8 cellular contexts compared by ENCODE assay signal in genomic region chr12:98646165-98646764, GRCh38. TPM values are rescaled to one million over a fixed set of nuclear protein-coding genes. Genes with fewer than 3 reads are reported as not detected.
DNase-seq lines count a peak whose midpoint lies in the region; ATAC-seq and TF ChIP-seq lines count a peak whose summit lies in the region.

No MANE protein-coding gene starts in this region.

- no peaks in the 10 kb centered on the region for H3K9me3 ChIP-seq in iPS-18a (ENCODE audit: control insufficient read depth, low read depth, low read length)

- intact Hi-C loops in activated CD8-positive, alpha-beta T cell treated with anti-CD3 and anti-CD28 coated beads for 36 hours (cut with micrococcal nuclease), result no loop called here

- no peak for ATAC-seq in activated CD8-positive, alpha-beta T cell treated with anti-CD3 and anti-CD28 coated beads for 36 hours
- no peak for ATAC-seq in stimulated activated memory B cell treated with anti-CD40 and anti-IgM and Interleukin-4, amounts not matched to agents 10 μg/mL and 1 μg/mL and 100 μg/mL, for 72 hours
- ATAC-seq in GM21529 (IDR thresholded peaks at IDR 0.05; ENCODE audit: unreplicated experiment), result no peak

- peaks cover 13% of the 10 kb centered on the region for H3K36me3 Mint-ChIP-seq in activated CD8-positive, alpha-beta T cell treated with anti-CD3 and anti-CD28 coated beads for 36 hours (ENCODE audit: low read depth)
- H3K36me3 Mint-ChIP-seq in stimulated activated memory B cell treated with anti-CD40 and anti-IgM and Interleukin-4, amounts not matched to agents 10 μg/mL and 1 μg/mL and 100 μg/mL, for 72 hours, result peaks cover 14% of the 10 kb centered on the region

- peaks cover 7% of the 10 kb centered on the region for H3K27me3 ChIP-seq in iPS-18a (ENCODE audit: control insufficient read depth, insufficient read depth, low read length)

- peak overlapping the region; percentile 94 for H3K4me3 ChIP-seq in AG09309 (ENCODE audit: control insufficient read depth, low read depth, low read length)
- peak overlapping the region; percentile 80 for H3K4me3 ChIP-seq in iPS-18a (ENCODE audit: low read length)

- POLR2A ChIA-PET in activated CD8-positive, alpha-beta T cell treated with anti-CD3 and anti-CD28 coated beads for 36 hours (lab: Charles Lee), result interaction anchor here (0.6 to 1.1 kb wide), 3 partner anchors 17 to 100 kb away, joined by 3 to 5 read pairs (median 3); partner anchors contain the start of gene SLC25A3

- no peak for DNase-seq in AG09309 (ENCODE audit: low read depth)
- peak; percentile 27 for DNase-seq in HCEC 1CT
- DNase-seq in activated CD8-positive, alpha-beta T cell treated with anti-CD3 and anti-CD28 coated beads for 36 hours, result no peak
- DNase-seq in NCI-H1694 (lab: John Stamatoyannopoulos, UW), result no peak
- DNase-seq in hypothalamus (lab: John Stamatoyannopoulos, UW), result no peak

- no peak overlapping the region for H3K27ac Mint-ChIP-seq in activated CD8-positive, alpha-beta T cell treated with anti-CD3 and anti-CD28 coated beads for 36 hours
- H3K27ac Mint-ChIP-seq in stimulated activated memory B cell treated with anti-CD40 and anti-IgM and Interleukin-4, amounts not matched to agents 10 μg/mL and 1 μg/mL and 100 μg/mL, for 72 hours, result peak overlapping the region; percentile 97

- H3K9ac ChIP-seq in iPS-18a (ENCODE audit: low read length), result peak overlapping the region; percentile 65

- H3K4me1 Mint-ChIP-seq in activated CD8-positive, alpha-beta T cell treated with anti-CD3 and anti-CD28 coated beads for 36 hours (ENCODE audit: low read depth), result peaks cover 13% of the 10 kb centered on the region
- H3K4me1 Mint-ChIP-seq in stimulated activated memory B cell treated with anti-CD40 and anti-IgM and Interleukin-4, amounts not matched to agents 10 μg/mL and 1 μg/mL and 100 μg/mL, for 72 hours, result peaks cover 20% of the 10 kb centered on the region

- H3K4me1 ChIP-seq in iPS-18a (ENCODE audit: control insufficient read depth, low read depth, low read length), result peaks cover 3% of the 10 kb centered on the region

- no peak for TF ChIP-seq CTCF in AG09309 (IDR thresholded peaks at IDR 0.05; ENCODE audit: control insufficient read depth, insufficient read depth, low read depth, low read length, missing control alignments)
- TF ChIP-seq CTCF in activated CD8-positive, alpha-beta T cell treated with anti-CD3 and anti-CD28 coated beads for 36 hours (IDR thresholded peaks at IDR 0.05), result no peak

- peaks cover 16% of the 10 kb centered on the region for H3K36me3 ChIP-seq in iPS-18a (ENCODE audit: control insufficient read depth, low read depth, low read length)

- H3K27me3 Mint-ChIP-seq in activated CD8-positive, alpha-beta T cell treated with anti-CD3 and anti-CD28 coated beads for 36 hours, result no peaks in the 10 kb centered on the region
- H3K27me3 Mint-ChIP-seq in stimulated activated memory B cell treated with anti-CD40 and anti-IgM and Interleukin-4, amounts not matched to agents 10 μg/mL and 1 μg/mL and 100 μg/mL, for 72 hours, result no peaks in the 10 kb centered on the region

- H3K9me3 Mint-ChIP-seq in activated CD8-positive, alpha-beta T cell treated with anti-CD3 and anti-CD28 coated beads for 36 hours, result no peaks in the 10 kb centered on the region
- no peaks in the 10 kb centered on the region for H3K9me3 Mint-ChIP-seq in stimulated activated memory B cell treated with anti-CD40 and anti-IgM and Interleukin-4, amounts not matched to agents 10 μg/mL and 1 μg/mL and 100 μg/mL, for 72 hours

- CTCF ChIA-PET in activated CD8-positive, alpha-beta T cell treated with anti-CD3 and anti-CD28 coated beads for 36 hours (lab: Charles Lee), result interaction anchor here (1.2 kb wide), 2 partner anchors 54 to 79 kb away, joined by 4 to 8 read pairs; no protein-coding TSS in a partner anchor

- peak overlapping the region; percentile 98 for H3K4me3 Mint-ChIP-seq in activated CD8-positive, alpha-beta T cell treated with anti-CD3 and anti-CD28 coated beads for 36 hours
- peak overlapping the region; percentile 95 for H3K4me3 Mint-ChIP-seq in stimulated activated memory B cell treated with anti-CD40 and anti-IgM and Interleukin-4, amounts not matched to agents 10 μg/mL and 1 μg/mL and 100 μg/mL, for 72 hours

- H3K27ac ChIP-seq in iPS-18a (ENCODE audit: low read length), result no peak overlapping the region

RNA-seq across cellular contexts. Expression of gene APAF1, which starts 1.2 kb away (rescaled TPM):
- total RNA-seq in activated CD8-positive, alpha-beta T cell treated with anti-CD3 and anti-CD28 coated beads for 36 hours, result 10 to 100 TPM; 14.3 to 17.9 TPM

RNA-seq across cellular contexts. Expression of gene IKBIP, which starts 1.7 kb away (rescaled TPM):
- 10 to 100 TPM; 34.9 to 35.4 TPM for total RNA-seq in activated CD8-positive, alpha-beta T cell treated with anti-CD3 and anti-CD28 coated beads for 36 hours

RNA-seq across cellular contexts. Expression of gene SLC25A3, which starts 52.8 kb away (rescaled TPM):
- 100 to 1,000 TPM; 665 to 672 TPM for total RNA-seq in activated CD8-positive, alpha-beta T cell treated with anti-CD3 and anti-CD28 coated beads for 36 hours
